ENCODE assay signal across 1 cellular context in the genomic region with DNA sequence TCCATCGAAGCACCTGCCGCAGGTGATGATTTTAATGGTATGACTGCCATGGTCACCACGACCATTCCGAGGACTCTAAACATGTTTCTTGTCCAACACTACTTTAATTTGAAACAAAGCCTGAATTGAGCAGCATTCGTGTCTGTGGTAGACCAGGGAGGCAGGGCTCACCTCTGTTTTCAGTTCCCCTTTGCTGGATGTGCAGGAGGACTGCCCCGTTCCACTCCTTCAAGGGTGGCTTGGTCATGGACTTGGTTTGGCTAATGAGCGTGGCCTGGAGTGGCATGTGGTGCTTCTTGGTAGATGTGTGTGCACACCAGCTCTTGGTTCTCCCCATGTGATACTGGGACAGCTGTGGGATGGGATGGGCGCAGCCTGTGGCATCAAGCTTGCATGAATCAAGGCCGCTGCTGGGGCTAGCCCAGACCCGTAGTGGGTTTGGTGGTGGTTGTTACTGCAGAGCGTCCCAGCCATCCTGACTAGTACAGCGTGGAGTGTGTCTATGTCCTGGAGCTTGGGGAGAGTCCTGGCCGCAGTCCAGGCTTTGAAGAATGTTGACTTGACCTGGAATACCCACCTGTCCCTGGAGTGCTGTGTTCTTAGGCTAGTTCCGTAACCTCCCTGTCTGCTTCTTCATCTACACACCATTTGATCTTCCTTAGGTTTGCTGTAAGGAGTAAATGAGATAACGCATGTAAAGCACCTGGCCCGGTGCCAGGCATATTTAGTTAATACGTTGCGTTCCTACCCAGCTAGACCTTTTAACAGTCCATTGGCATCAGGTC.
TF ChIP-seq lines count a peak whose summit lies in the region.

No MANE protein-coding gene starts in this region.

TF ChIP-seq in GM12878, 131 proteins besides CTCF, POLR2A, EP300 and RAD21 (continued from another document and continues in another):
- TF ChIP-seq, protein P1, sequence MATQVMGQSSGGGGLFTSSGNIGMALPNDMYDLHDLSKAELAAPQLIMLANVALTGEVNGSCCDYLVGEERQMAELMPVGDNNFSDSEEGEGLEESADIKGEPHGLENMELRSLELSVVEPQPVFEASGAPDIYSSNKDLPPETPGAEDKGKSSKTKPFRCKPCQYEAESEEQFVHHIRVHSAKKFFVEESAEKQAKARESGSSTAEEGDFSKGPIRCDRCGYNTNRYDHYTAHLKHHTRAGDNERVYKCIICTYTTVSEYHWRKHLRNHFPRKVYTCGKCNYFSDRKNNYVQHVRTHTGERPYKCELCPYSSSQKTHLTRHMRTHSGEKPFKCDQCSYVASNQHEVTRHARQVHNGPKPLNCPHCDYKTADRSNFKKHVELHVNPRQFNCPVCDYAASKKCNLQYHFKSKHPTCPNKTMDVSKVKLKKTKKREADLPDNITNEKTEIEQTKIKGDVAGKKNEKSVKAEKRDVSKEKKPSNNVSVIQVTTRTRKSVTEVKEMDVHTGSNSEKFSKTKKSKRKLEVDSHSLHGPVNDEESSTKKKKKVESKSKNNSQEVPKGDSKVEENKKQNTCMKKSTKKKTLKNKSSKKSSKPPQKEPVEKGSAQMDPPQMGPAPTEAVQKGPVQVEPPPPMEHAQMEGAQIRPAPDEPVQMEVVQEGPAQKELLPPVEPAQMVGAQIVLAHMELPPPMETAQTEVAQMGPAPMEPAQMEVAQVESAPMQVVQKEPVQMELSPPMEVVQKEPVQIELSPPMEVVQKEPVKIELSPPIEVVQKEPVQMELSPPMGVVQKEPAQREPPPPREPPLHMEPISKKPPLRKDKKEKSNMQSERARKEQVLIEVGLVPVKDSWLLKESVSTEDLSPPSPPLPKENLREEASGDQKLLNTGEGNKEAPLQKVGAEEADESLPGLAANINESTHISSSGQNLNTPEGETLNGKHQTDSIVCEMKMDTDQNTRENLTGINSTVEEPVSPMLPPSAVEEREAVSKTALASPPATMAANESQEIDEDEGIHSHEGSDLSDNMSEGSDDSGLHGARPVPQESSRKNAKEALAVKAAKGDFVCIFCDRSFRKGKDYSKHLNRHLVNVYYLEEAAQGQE (IDR thresholded peaks at IDR 0.05; ENCODE audit: low read depth, low read length): no peak
- TF ChIP-seq SUZ12 (IDR thresholded peaks at IDR 0.05; ENCODE audit: unreplicated experiment) (no peak), KLF5 (IDR thresholded peaks at IDR 0.05; ENCODE audit: partially characterized antibody) (no peak), IKZF2 (IDR thresholded peaks at IDR 0.05) (no peak), JUND (IDR thresholded peaks at IDR 0.05; ENCODE audit: low read depth, low read length) (no peak), CHD2 (IDR thresholded peaks at IDR 0.05; ENCODE audit: borderline replicate concordance, low read depth, low read length) (no peak), ESRRA (IDR thresholded peaks at IDR 0.05; ENCODE audit: low read length) (no peak), BMI1 (IDR thresholded peaks at IDR 0.05; ENCODE audit: borderline replicate concordance) (no peak), RAD51 (IDR thresholded peaks at IDR 0.05) (no peak), NR2F1 (conservative IDR thresholded peaks at IDR 0.05) (no peak), NR2C2 (IDR thresholded peaks at IDR 0.05; ENCODE audit: borderline replicate concordance, control insufficient read depth, insufficient read length, low read depth) (no peak), BHLHE40 (IDR thresholded peaks at IDR 0.05; ENCODE audit: borderline replicate concordance in 1 of 2, low read depth in 2 of 2, low read length in 1 of 2) (0 out of 4 replicates have a peak, but pooled peaks of 1 of the 2 experiments have one; percentile 12), MYB (IDR thresholded peaks at IDR 0.05; ENCODE audit: borderline replicate concordance, low read depth, low read length) (no peak), MEF2A (IDR thresholded peaks at IDR 0.05; ENCODE audit: insufficient read depth, low read depth, low read length) (no peak), KDM1A (IDR thresholded peaks at IDR 0.05; ENCODE audit: borderline replicate concordance) (no peak), MTA2 (IDR thresholded peaks at IDR 0.05; ENCODE audit: low read depth) (0 out of 2 replicates have a peak, but pooled peaks have one; percentile 18), ZNF622 (IDR thresholded peaks at IDR 0.05) (no peak), SREBF1 (IDR thresholded peaks at IDR 0.05; ENCODE audit: low read length) (no peak), KAT2A (conservative IDR thresholded peaks at IDR 0.05; ENCODE audit: control insufficient read depth, low read depth, low read length) (no peak), POLR2AphosphoS2 (IDR thresholded peaks at IDR 0.05; ENCODE audit: low read depth, low read length) (no peak), GABPA (IDR thresholded peaks at IDR 0.05; ENCODE audit: low read depth) (no peak), MYC (IDR thresholded peaks at IDR 0.05; ENCODE audit: insufficient read depth, insufficient read length, insufficient replicate concordance, low read length, severe bottlenecking) (no peak)
- TF ChIP-seq, protein P2, sequence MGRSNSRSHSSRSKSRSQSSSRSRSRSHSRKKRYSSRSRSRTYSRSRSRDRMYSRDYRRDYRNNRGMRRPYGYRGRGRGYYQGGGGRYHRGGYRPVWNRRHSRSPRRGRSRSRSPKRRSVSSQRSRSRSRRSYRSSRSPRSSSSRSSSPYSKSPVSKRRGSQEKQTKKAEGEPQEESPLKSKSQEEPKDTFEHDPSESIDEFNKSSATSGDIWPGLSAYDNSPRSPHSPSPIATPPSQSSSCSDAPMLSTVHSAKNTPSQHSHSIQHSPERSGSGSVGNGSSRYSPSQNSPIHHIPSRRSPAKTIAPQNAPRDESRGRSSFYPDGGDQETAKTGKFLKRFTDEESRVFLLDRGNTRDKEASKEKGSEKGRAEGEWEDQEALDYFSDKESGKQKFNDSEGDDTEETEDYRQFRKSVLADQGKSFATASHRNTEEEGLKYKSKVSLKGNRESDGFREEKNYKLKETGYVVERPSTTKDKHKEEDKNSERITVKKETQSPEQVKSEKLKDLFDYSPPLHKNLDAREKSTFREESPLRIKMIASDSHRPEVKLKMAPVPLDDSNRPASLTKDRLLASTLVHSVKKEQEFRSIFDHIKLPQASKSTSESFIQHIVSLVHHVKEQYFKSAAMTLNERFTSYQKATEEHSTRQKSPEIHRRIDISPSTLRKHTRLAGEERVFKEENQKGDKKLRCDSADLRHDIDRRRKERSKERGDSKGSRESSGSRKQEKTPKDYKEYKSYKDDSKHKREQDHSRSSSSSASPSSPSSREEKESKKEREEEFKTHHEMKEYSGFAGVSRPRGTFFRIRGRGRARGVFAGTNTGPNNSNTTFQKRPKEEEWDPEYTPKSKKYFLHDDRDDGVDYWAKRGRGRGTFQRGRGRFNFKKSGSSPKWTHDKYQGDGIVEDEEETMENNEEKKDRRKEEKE (IDR thresholded peaks at IDR 0.05): no peak
- TF ChIP-seq, protein P3, sequence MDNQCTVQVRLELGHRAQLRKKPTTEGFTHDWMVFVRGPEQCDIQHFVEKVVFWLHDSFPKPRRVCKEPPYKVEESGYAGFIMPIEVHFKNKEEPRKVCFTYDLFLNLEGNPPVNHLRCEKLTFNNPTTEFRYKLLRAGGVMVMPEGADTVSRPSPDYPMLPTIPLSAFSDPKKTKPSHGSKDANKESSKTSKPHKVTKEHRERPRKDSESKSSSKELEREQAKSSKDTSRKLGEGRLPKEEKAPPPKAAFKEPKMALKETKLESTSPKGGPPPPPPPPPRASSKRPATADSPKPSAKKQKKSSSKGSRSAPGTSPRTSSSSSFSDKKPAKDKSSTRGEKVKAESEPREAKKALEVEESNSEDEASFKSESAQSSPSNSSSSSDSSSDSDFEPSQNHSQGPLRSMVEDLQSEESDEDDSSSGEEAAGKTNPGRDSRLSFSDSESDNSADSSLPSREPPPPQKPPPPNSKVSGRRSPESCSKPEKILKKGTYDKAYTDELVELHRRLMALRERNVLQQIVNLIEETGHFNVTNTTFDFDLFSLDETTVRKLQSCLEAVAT (IDR thresholded peaks at IDR 0.05): no peak
- TF ChIP-seq, protein P4, sequence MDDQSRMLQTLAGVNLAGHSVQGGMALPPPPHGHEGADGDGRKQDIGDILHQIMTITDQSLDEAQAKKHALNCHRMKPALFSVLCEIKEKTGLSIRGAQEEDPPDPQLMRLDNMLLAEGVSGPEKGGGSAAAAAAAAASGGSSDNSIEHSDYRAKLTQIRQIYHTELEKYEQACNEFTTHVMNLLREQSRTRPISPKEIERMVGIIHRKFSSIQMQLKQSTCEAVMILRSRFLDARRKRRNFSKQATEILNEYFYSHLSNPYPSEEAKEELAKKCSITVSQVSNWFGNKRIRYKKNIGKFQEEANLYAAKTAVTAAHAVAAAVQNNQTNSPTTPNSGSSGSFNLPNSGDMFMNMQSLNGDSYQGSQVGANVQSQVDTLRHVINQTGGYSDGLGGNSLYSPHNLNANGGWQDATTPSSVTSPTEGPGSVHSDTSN (IDR thresholded peaks at IDR 0.05; ENCODE audit: insufficient replicate concordance, low read depth, low read length): peak; percentile 32
- TF ChIP-seq, protein P5, sequence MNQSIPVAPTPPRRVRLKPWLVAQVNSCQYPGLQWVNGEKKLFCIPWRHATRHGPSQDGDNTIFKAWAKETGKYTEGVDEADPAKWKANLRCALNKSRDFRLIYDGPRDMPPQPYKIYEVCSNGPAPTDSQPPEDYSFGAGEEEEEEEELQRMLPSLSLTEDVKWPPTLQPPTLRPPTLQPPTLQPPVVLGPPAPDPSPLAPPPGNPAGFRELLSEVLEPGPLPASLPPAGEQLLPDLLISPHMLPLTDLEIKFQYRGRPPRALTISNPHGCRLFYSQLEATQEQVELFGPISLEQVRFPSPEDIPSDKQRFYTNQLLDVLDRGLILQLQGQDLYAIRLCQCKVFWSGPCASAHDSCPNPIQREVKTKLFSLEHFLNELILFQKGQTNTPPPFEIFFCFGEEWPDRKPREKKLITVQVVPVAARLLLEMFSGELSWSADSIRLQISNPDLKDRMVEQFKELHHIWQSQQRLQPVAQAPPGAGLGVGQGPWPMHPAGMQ (IDR thresholded peaks at IDR 0.05; ENCODE audit: borderline replicate concordance): no peak
- TF ChIP-seq, protein P6, sequence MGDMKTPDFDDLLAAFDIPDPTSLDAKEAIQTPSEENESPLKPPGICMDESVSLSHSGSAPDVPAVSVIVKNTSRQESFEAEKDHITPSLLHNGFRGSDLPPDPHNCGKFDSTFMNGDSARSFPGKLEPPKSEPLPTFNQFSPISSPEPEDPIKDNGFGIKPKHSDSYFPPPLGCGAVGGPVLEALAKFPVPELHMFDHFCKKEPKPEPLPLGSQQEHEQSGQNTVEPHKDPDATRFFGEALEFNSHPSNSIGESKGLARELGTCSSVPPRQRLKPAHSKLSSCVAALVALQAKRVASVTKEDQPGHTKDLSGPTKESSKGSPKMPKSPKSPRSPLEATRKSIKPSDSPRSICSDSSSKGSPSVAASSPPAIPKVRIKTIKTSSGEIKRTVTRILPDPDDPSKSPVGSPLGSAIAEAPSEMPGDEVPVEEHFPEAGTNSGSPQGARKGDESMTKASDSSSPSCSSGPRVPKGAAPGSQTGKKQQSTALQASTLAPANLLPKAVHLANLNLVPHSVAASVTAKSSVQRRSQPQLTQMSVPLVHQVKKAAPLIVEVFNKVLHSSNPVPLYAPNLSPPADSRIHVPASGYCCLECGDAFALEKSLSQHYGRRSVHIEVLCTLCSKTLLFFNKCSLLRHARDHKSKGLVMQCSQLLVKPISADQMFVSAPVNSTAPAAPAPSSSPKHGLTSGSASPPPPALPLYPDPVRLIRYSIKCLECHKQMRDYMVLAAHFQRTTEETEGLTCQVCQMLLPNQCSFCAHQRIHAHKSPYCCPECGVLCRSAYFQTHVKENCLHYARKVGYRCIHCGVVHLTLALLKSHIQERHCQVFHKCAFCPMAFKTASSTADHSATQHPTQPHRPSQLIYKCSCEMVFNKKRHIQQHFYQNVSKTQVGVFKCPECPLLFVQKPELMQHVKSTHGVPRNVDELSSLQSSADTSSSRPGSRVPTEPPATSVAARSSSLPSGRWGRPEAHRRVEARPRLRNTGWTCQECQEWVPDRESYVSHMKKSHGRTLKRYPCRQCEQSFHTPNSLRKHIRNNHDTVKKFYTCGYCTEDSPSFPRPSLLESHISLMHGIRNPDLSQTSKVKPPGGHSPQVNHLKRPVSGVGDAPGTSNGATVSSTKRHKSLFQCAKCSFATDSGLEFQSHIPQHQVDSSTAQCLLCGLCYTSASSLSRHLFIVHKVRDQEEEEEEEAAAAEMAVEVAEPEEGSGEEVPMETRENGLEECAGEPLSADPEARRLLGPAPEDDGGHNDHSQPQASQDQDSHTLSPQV (IDR thresholded peaks at IDR 0.05): no peak
- TF ChIP-seq, protein P7, sequence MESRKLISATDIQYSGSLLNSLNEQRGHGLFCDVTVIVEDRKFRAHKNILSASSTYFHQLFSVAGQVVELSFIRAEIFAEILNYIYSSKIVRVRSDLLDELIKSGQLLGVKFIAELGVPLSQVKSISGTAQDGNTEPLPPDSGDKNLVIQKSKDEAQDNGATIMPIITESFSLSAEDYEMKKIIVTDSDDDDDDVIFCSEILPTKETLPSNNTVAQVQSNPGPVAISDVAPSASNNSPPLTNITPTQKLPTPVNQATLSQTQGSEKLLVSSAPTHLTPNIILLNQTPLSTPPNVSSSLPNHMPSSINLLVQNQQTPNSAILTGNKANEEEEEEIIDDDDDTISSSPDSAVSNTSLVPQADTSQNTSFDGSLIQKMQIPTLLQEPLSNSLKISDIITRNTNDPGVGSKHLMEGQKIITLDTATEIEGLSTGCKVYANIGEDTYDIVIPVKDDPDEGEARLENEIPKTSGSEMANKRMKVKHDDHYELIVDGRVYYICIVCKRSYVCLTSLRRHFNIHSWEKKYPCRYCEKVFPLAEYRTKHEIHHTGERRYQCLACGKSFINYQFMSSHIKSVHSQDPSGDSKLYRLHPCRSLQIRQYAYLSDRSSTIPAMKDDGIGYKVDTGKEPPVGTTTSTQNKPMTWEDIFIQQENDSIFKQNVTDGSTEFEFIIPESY (IDR thresholded peaks at IDR 0.05): no peak
- TF ChIP-seq, protein P8, sequence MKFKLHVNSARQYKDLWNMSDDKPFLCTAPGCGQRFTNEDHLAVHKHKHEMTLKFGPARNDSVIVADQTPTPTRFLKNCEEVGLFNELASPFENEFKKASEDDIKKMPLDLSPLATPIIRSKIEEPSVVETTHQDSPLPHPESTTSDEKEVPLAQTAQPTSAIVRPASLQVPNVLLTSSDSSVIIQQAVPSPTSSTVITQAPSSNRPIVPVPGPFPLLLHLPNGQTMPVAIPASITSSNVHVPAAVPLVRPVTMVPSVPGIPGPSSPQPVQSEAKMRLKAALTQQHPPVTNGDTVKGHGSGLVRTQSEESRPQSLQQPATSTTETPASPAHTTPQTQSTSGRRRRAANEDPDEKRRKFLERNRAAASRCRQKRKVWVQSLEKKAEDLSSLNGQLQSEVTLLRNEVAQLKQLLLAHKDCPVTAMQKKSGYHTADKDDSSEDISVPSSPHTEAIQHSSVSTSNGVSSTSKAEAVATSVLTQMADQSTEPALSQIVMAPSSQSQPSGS (IDR thresholded peaks at IDR 0.05; ENCODE audit: low read length): no peak
